In the genomic region with DNA sequence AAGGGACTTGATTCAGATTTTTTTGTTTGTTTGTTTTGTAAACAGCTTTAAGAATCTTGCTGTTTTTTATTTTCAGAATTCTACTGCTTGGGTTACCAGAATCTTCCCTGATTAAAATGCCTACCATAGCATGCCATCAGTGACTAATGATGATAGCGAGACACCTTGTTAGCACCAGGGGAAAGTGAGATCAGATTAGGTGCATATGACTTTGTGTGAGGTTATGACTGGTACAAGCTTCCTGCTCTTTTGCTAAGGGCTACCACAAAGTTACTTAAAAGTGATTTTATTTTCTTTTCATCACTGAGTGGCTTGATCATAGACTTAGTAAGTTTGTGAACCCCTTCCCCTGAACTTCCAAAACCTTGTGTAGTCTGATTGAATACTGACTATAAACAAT, we compare ENCODE assay signal across 25 cellular contexts.
A peak's percentile ranks its signal among the peaks of the same experiment; 100 is the strongest.
DNase-seq lines count a peak whose midpoint lies in the region; ATAC-seq and TF ChIP-seq lines count a peak whose summit lies in the region.
"Had no signal": no experiment of that assay in that cellular context is flagged by ENCODE, and none has a peak within 500 bp of the region (broad histone marks: within the 10 kb centered on the region; RNA-seq: fewer than 3 reads in every experiment).

No MANE protein-coding gene starts in this region.

- peak overlapping the region; percentile 31 to 37 for H3K27ac Mint-ChIP-seq in activated naive CD4-positive, alpha-beta T cell treated with anti-CD3 and anti-CD28 coated beads, Interleukin-2, amount 50 U/mL, for 72 hours
- no peak overlapping the region for H3K27ac Mint-ChIP-seq in effector memory CD8-positive, alpha-beta T cell
- H3K27ac Mint-ChIP-seq in stimulated activated naive CD8-positive, alpha-beta T cell treated with anti-CD3 and anti-CD28 coated beads, Interleukin-15, amount 100 ng/mL, for 72 hours: no peak overlapping the region
- H3K27ac Mint-ChIP-seq: activated B cell treated with CpG ODN at 0.5 μM for 24 hours; activated naive CD4-positive, alpha-beta T cell treated with anti-CD3 and anti-CD28 coated beads, Interleukin-2, amount 10 ng/mL, durations not matched to agents 7 days and 5 days; CD4-positive, alpha-beta memory T cell; endodermal cell; IgD-negative memory B cell; T-helper 2 cell treated with Interferon-gamma antibody and Interleukin-4, amounts not matched to agents 5 μg/mL and 100 μg/mL, for 36 hours had no signal

- peak in 1 of 2 donors; percentile 6 for DNase-seq in activated naive CD4-positive, alpha-beta T cell treated with anti-CD3 and anti-CD28 coated beads, Interleukin-2, amount 50 U/mL, for 72 hours (ENCODE audit: low spot score in 2 of 2)
- no peak for DNase-seq in activated naive CD4-positive, alpha-beta T cell (lab: John Stamatoyannopoulos, UW)
- DNase-seq in effector memory CD8-positive, alpha-beta T cell: no peak
- no peak for DNase-seq in stimulated activated naive CD8-positive, alpha-beta T cell treated with anti-CD3 and anti-CD28 coated beads, Interleukin-15, amount 100 ng/mL, for 72 hours
- DNase-seq in osteoblast (ENCODE audit: insufficient read length, low spot score, missing footprints): no peak
- DNase-seq: activated B cell treated with CpG ODN at 0.5 μM for 24 hours; activated naive CD4-positive, alpha-beta T cell treated with anti-CD3 and anti-CD28 coated beads, Interleukin-2, amount 10 ng/mL, durations not matched to agents 7 days and 5 days; CD4-positive, alpha-beta memory T cell; endodermal cell; GF-D8; left cardiac atrium; MM.1S; naive thymus-derived CD8-positive, alpha-beta T cell; NCI-H1436 treated with DMSO at 0.1 percent for 48 hours; NCI-H2171 treated with DMSO at 0.1 percent for 48 hours; NCI-H526; SK-N-SH; stimulated activated CD4-positive, alpha-beta T cell treated with anti-CD3 and anti-CD28 coated beads, Interleukin-15, amount 100 ng/mL, for 24 hours had no signal

- H3K79me2 ChIP-seq in osteoblast (ENCODE audit: insufficient read depth, low read length): peaks cover 98% of the 10 kb centered on the region

- H3K4me1 Mint-ChIP-seq in effector memory CD8-positive, alpha-beta T cell (ENCODE audit: low read depth in 2 of 2): peaks cover 41 to 44% of the 10 kb centered on the region in 2 donors
- H3K4me1 Mint-ChIP-seq in stimulated activated naive CD8-positive, alpha-beta T cell treated with anti-CD3 and anti-CD28 coated beads, Interleukin-15, amount 100 ng/mL, for 72 hours: peaks cover 58% of the 10 kb centered on the region

- no peaks in the 10 kb centered on the region for H3K9me3 Mint-ChIP-seq in activated naive CD4-positive, alpha-beta T cell treated with anti-CD3 and anti-CD28 coated beads, Interleukin-2, amount 50 U/mL, for 72 hours
- no peaks in the 10 kb centered on the region for H3K9me3 Mint-ChIP-seq in effector memory CD8-positive, alpha-beta T cell
- no peaks in the 10 kb centered on the region for H3K9me3 Mint-ChIP-seq in stimulated activated naive CD8-positive, alpha-beta T cell treated with anti-CD3 and anti-CD28 coated beads, Interleukin-15, amount 100 ng/mL, for 72 hours
- H3K9me3 Mint-ChIP-seq: activated B cell treated with CpG ODN at 0.5 μM for 24 hours; activated naive CD4-positive, alpha-beta T cell treated with anti-CD3 and anti-CD28 coated beads, Interleukin-2, amount 10 ng/mL, durations not matched to agents 7 days and 5 days; CD4-positive, alpha-beta memory T cell; endodermal cell; naive thymus-derived CD8-positive, alpha-beta T cell; T-helper 2 cell treated with Interferon-gamma antibody and Interleukin-4, amounts not matched to agents 5 μg/mL and 100 μg/mL, for 36 hours had no signal

- ATAC-seq in activated naive CD4-positive, alpha-beta T cell treated with anti-CD3 and anti-CD28 coated beads, Interleukin-2, amount 50 U/mL, for 72 hours: peak; percentile 93 to 97
- peak; percentile 59 for ATAC-seq in HG03378 (IDR thresholded peaks at IDR 0.05; ENCODE audit: unreplicated experiment)
- peak; percentile 80 for ATAC-seq in effector memory CD8-positive, alpha-beta T cell (replicated peaks)
- peak; percentile 97 for ATAC-seq in stimulated activated naive CD8-positive, alpha-beta T cell treated with anti-CD3 and anti-CD28 coated beads, Interleukin-15, amount 100 ng/mL, for 72 hours
- no peak for ATAC-seq in HG02588 (IDR thresholded peaks at IDR 0.05; ENCODE audit: unreplicated experiment)
- ATAC-seq: left cardiac atrium; naive thymus-derived CD8-positive, alpha-beta T cell; sciatic nerve had no signal

- no peak overlapping the region for H3K4me2 ChIP-seq in osteoblast (ENCODE audit: insufficient read depth, low read length)
- H3K4me2 ChIP-seq: SK-N-SH had no signal

- H3K4me3 Mint-ChIP-seq in effector memory CD8-positive, alpha-beta T cell: no peak overlapping the region
- no peak overlapping the region for H3K4me3 Mint-ChIP-seq in stimulated activated naive CD8-positive, alpha-beta T cell treated with anti-CD3 and anti-CD28 coated beads, Interleukin-15, amount 100 ng/mL, for 72 hours
- H3K4me3 Mint-ChIP-seq: activated B cell treated with CpG ODN at 0.5 μM for 24 hours; activated naive CD4-positive, alpha-beta T cell treated with anti-CD3 and anti-CD28 coated beads, Interleukin-2, amount 10 ng/mL, durations not matched to agents 7 days and 5 days; CD4-positive, alpha-beta memory T cell; endodermal cell; IgD-negative memory B cell; naive thymus-derived CD8-positive, alpha-beta T cell; T-helper 2 cell treated with Interferon-gamma antibody and Interleukin-4, amounts not matched to agents 5 μg/mL and 100 μg/mL, for 36 hours had no signal

- H3K36me3 Mint-ChIP-seq in activated naive CD4-positive, alpha-beta T cell treated with anti-CD3 and anti-CD28 coated beads, Interleukin-2, amount 50 U/mL, for 72 hours: peaks cover 34 to 52% of the 10 kb centered on the region in 2 donors
- peaks cover 7% of the 10 kb centered on the region for H3K36me3 Mint-ChIP-seq in effector memory CD8-positive, alpha-beta T cell (ENCODE audit: insufficient read depth)

- no peaks in the 10 kb centered on the region for H3K9me3 ChIP-seq in osteoblast (ENCODE audit: low read depth, low read length)
- H3K9me3 ChIP-seq: HAP-1, SK-N-SH, thoracic aorta had no signal

- no peak for TF ChIP-seq CTCF in osteoblast (IDR thresholded peaks at IDR 0.05; ENCODE audit: extremely low read depth, low read depth, low read length)

- no peak overlapping the region for H3K4me3 ChIP-seq in osteoblast (ENCODE audit: insufficient read depth, low read length)
- H3K4me3 ChIP-seq: HAP-1, thoracic aorta had no signal

- H3K27me3 Mint-ChIP-seq in effector memory CD8-positive, alpha-beta T cell: no peaks in the 10 kb centered on the region
- no peaks in the 10 kb centered on the region for H3K27me3 Mint-ChIP-seq in stimulated activated naive CD8-positive, alpha-beta T cell treated with anti-CD3 and anti-CD28 coated beads, Interleukin-15, amount 100 ng/mL, for 72 hours
- H3K27me3 Mint-ChIP-seq: activated B cell treated with CpG ODN at 0.5 μM for 24 hours; activated naive CD4-positive, alpha-beta T cell treated with anti-CD3 and anti-CD28 coated beads, Interleukin-2, amount 10 ng/mL, durations not matched to agents 7 days and 5 days; CD4-positive, alpha-beta memory T cell; IgD-negative memory B cell; naive thymus-derived CD8-positive, alpha-beta T cell had no signal

- H3K27ac ChIP-seq in osteoblast (ENCODE audit: low read depth, low read length): no peak overlapping the region
- H3K27ac ChIP-seq: thoracic aorta had no signal

- no peaks in the 10 kb centered on the region for H3K27me3 ChIP-seq in osteoblast (ENCODE audit: insufficient read depth, low read length)

- no peaks in the 10 kb centered on the region for H3K4me1 ChIP-seq in osteoblast (ENCODE audit: insufficient read depth, low read length)

- no peak overlapping the region for H2AFZ ChIP-seq in osteoblast (ENCODE audit: low read length)

- peaks cover 73% of the 10 kb centered on the region for H4K20me1 ChIP-seq in osteoblast (ENCODE audit: insufficient read depth, low read length)

- H3K36me3 ChIP-seq in osteoblast (ENCODE audit: insufficient read depth, low read length): no peaks in the 10 kb centered on the region
- H3K36me3 ChIP-seq: thoracic aorta had no signal

Comparison
In these comparisons a context has a peak if more than half of its experiments do, and no peak if none do; other contexts are left out.
1. H3K27ac Mint-ChIP-seq: peak in activated naive CD4-positive, alpha-beta T cell treated with anti-CD3 and anti-CD28 coated beads, Interleukin-2, amount 50 U/mL, for 72 hours (2 of 2); none in effector memory CD8-positive, alpha-beta T cell (0 of 2) and stimulated activated naive CD8-positive, alpha-beta T cell treated with anti-CD3 and anti-CD28 coated beads, Interleukin-15, amount 100 ng/mL, for 72 hours (0 of 2).